Comparison of ENCODE assay signal across 8 cellular contexts in genomic region chr22:20130319-20130718, GRCh38. TPM values are rescaled to one million over a fixed set of nuclear protein-coding genes. Genes with fewer than 3 reads are reported as not detected.
DNase-seq lines count a peak whose midpoint lies in the region; ATAC-seq, FAIRE-seq and TF ChIP-seq lines count a peak whose summit lies in the region.

No MANE protein-coding gene starts in this region.

- TF ChIP-seq EP300 in ovary (IDR thresholded peaks at IDR 0.05), result no peak

- H3K27ac Mint-ChIP-seq in memory B cell, result peak overlapping the region; percentile 58

- H3K9me3 ChIP-seq in HCT116 (ENCODE audit: control insufficient read depth in 1 of 2, insufficient read depth in 1 of 2, low read depth in 1 of 2, low read length in 2 of 2) (no peaks in the 10 kb centered on the region), ovary (no peaks in the 10 kb centered on the region)

- no peaks in the 10 kb centered on the region for H3K27me3 Mint-ChIP-seq in activated T-cell treated with anti-CD3 and anti-CD28 coated beads, Interleukin-2, amount 50 U/mL, for 4 hours (ENCODE audit: low read depth)
- H3K27me3 Mint-ChIP-seq in memory B cell, result no peaks in the 10 kb centered on the region

- H3K36me3 Mint-ChIP-seq in activated T-cell treated with anti-CD3 and anti-CD28 coated beads, Interleukin-2, amount 50 U/mL, for 4 hours (ENCODE audit: insufficient read depth), result peaks cover 13% of the 10 kb centered on the region
- peaks cover 5% of the 10 kb centered on the region for H3K36me3 Mint-ChIP-seq in memory B cell

- H3K4me3 ChIP-seq in HCT116 (replicated peaks in 1 of 2; ENCODE audit: low read depth in 1 of 2, low read length in 2 of 2) (no peak overlapping the region), ovary (no peak overlapping the region)

- H3K27ac ChIP-seq in 22Rv1 (peak overlapping the region; percentile 74), HCT116 (ENCODE audit: low read depth, low read length) (peak overlapping the region; percentile 96), ovary (peak overlapping the region in 1 of 2 donors; percentile 94)

- CTCF ChIA-PET in HCT116 (lab: Charles Lee), result interaction anchor here (0.6 to 1.2 kb wide), 4 partner anchors 76 to 177 kb away, joined by 3 read pairs; no protein-coding TSS in a partner anchor

- H3K4me1 ChIP-seq in HCT116 (ENCODE audit: control insufficient read depth in 1 of 2, insufficient read depth in 2 of 2, low read length in 2 of 2) (peaks cover 16 to 33% of the 10 kb centered on the region in 2 experiments; a peak in 3 of 4 replicates), ovary (ENCODE audit: insufficient read depth) (peaks cover 6% of the 10 kb centered on the region)

- H2AFZ ChIP-seq in HCT116 (ENCODE audit: low read depth, low read length, poor library complexity, severe bottlenecking), result no peak overlapping the region

- H3K9me3 Mint-ChIP-seq in activated T-cell treated with anti-CD3 and anti-CD28 coated beads, Interleukin-2, amount 50 U/mL, for 4 hours, result no peaks in the 10 kb centered on the region
- no peaks in the 10 kb centered on the region for H3K9me3 Mint-ChIP-seq in memory B cell

- intact Hi-C loops in HCT116 (cut with micrococcal nuclease) (no loop called here), ovary (cut with DNase I) (loop anchor here in 1 of 4 donors (10.0 kb wide), 1 partner anchor 64 kb away; no protein-coding TSS in a partner anchor)

- RAD21 ChIA-PET in HCT116 (lab: Charles Lee; ENCODE audit: low non-redundant PET in 1 of 2, low total read pairs in 2 of 2, uncharacterized antibody in 2 of 2, unreplicated experiment in 2 of 2), result no interaction called here

- H4K20me1 ChIP-seq in HCT116 (ENCODE audit: insufficient read depth), result no peaks in the 10 kb centered on the region

- H3K9me2 ChIP-seq in HCT116 (ENCODE audit: insufficient read depth), result no peaks in the 10 kb centered on the region

- H3K4me3 Mint-ChIP-seq in activated T-cell treated with anti-CD3 and anti-CD28 coated beads, Interleukin-2, amount 50 U/mL, for 4 hours, result peak overlapping the region; percentile 64
- H3K4me3 Mint-ChIP-seq in memory B cell, result peak overlapping the region; percentile 82

- H3K9ac ChIP-seq in HCT116 (ENCODE audit: low read length), result no peak overlapping the region

- H3K79me2 ChIP-seq in HCT116 (ENCODE audit: insufficient read depth, low read length), result peaks cover 35% of the 10 kb centered on the region

- no peak for TF ChIP-seq POLR2A in HCT116 (IDR thresholded peaks at IDR 0.05; ENCODE audit: borderline replicate concordance, extremely low read depth, insufficient read depth, insufficient read length)
- TF ChIP-seq POLR2A in ovary (IDR thresholded peaks at IDR 0.05), result no peak
- no peak for TF ChIP-seq POLR2A in H54 (IDR thresholded peaks at IDR 0.05; ENCODE audit: low read depth, low read length)

- peaks cover 30% of the 10 kb centered on the region for H3K4me1 Mint-ChIP-seq in activated T-cell treated with anti-CD3 and anti-CD28 coated beads, Interleukin-2, amount 50 U/mL, for 4 hours (ENCODE audit: low read depth)
- peaks cover 10% of the 10 kb centered on the region for H3K4me1 Mint-ChIP-seq in memory B cell

- H3K36me3 ChIP-seq in HCT116 (ENCODE audit: control insufficient read depth in 1 of 2, insufficient read depth in 2 of 2, low read length in 2 of 2) (peaks cover 8 to 13% of the 10 kb centered on the region in 2 experiments; a peak in 3 of 4 replicates), ovary (no peaks in the 10 kb centered on the region)

- POLR2A ChIA-PET in HCT116 (lab: Charles Lee), result no interaction called here

- no peak for FAIRE-seq in H54 (lab: Jason Lieb, UNC)

- ATAC-seq in HCT116 (0 out of 2 replicates have a peak, but pooled peaks have one; percentile 9), memory B cell (ENCODE audit: low read depth) (peak; percentile 12), HG03460 (IDR thresholded peaks at IDR 0.05; ENCODE audit: unreplicated experiment) (no peak)
- ATAC-seq in activated T-cell treated with anti-CD3 and anti-CD28 coated beads, Interleukin-2, amount 50 U/mL, for 4 hours, result no peak

- H3K4me2 ChIP-seq in HCT116 (ENCODE audit: low read length), result peak overlapping the region; percentile 86

- whole genome bisulfite sequencing in ovary, 3 donors, result 67 to 77% (median 75%) methylated on average over 3 of the region's 3 CpGs

- no peak for TF ChIP-seq RAD21 in HCT116 (IDR thresholded peaks at IDR 0.05; ENCODE audit: low read depth)

- H3K27me3 ChIP-seq in HCT116 (ENCODE audit: insufficient read depth, low read length) (no peaks in the 10 kb centered on the region), ovary (no peaks in the 10 kb centered on the region)

- peak; percentile 50 for TF ChIP-seq CTCF in 22Rv1 (IDR thresholded peaks at IDR 0.05)
- peak in 2 of 3 experiments; percentile 28; a peak in 3 of 6 replicates for TF ChIP-seq CTCF in HCT116 (IDR thresholded peaks at IDR 0.05 in 2 of 3, conservative IDR thresholded peaks at IDR 0.05 in 1 of 3; ENCODE audit: borderline replicate concordance in 1 of 3, insufficient read depth in 1 of 3, low read depth in 2 of 3, low read length in 2 of 3)
- TF ChIP-seq CTCF in ovary (IDR thresholded peaks at IDR 0.05), result no peak

- no TSS peak for BruUV-seq in HCT116 (replicated peaks; lab: Mats Ljungman, UMichigan)

- DNase-seq in HCT116 (ENCODE audit: low read depth, low spot score) (no peak), memory B cell (ENCODE audit: low spot score in 2 of 2) (no peak), ovary (no peak), H54 (ENCODE audit: insufficient read length, low spot score) (no peak)
- no peak for DNase-seq in activated T-cell treated with anti-CD3 and anti-CD28 coated beads, Interleukin-2, amount 50 U/mL, for 4 hours
- no peak for DNase-seq in stimulated activated CD4-positive, alpha-beta T cell treated with anti-CD3 and anti-CD28 coated beads, Interleukin-4, amount 100 ng/mL, for 4 hours

TF ChIP-seq in HCT116, 20 proteins besides CTCF, POLR2A, EP300 and RAD21 (continues in another document):
- no peak for TF ChIP-seq ZFX (IDR thresholded peaks at IDR 0.05)
- TF ChIP-seq ZBTB33 (IDR thresholded peaks at IDR 0.05; ENCODE audit: extremely low read depth, insufficient replicate concordance, low read length), result no peak
- no peak for TF ChIP-seq YY1 (IDR thresholded peaks at IDR 0.05; ENCODE audit: extremely low read depth, insufficient replicate concordance, low read depth, low read length)
- TF ChIP-seq CEBPB (IDR thresholded peaks at IDR 0.05; ENCODE audit: low read depth), result no peak
- TF ChIP-seq EGR1 (IDR thresholded peaks at IDR 0.05; ENCODE audit: low read depth), result no peak
- no peak for TF ChIP-seq MAX (IDR thresholded peaks at IDR 0.05)
- no peak for TF ChIP-seq JUND (IDR thresholded peaks at IDR 0.05)
- no peak for TF ChIP-seq FOSL1 (IDR thresholded peaks at IDR 0.05; ENCODE audit: low read depth)
- TF ChIP-seq POLR2AphosphoS5 (IDR thresholded peaks at IDR 0.05; ENCODE audit: low read depth, low read length), result no peak
- no peak for TF ChIP-seq EZH2 (IDR thresholded peaks at IDR 0.05)

RNA-seq across cellular contexts. Expression of gene ZDHHC8, which starts 1.3 kb away (rescaled TPM):
- total RNA-seq in HCT116 (2021; ENCODE audit: unreplicated experiment) (89.3 TPM), ovary (10 to 100 TPM; 13.7 to 77.4 (median 60.9) TPM)
- 46.9 and 49.5 TPM in 2 replicates for polyA plus RNA-seq in HCT116 (2012)
- 10 to 100 TPM; 88.2 to 99.5 (median 89.5) TPM for total RNA-seq in activated T-cell treated with anti-CD3 and anti-CD28 coated beads, Interleukin-2, amount 50 U/mL, for 4 hours
- polyA plus RNA-seq in ovary, result 10 to 100 TPM in 1 of 2 donors, 1 to 10 TPM in 1; 5.1 to 34.8 TPM

RNA-seq across cellular contexts. Expression of gene TRMT2A, which starts 13.3 kb away (rescaled TPM):
- total RNA-seq in HCT116 (2021; ENCODE audit: unreplicated experiment) (67.3 TPM), ovary (10 to 100 TPM; 35.6 to 59.7 (median 50.1) TPM)
- 43.8 and 47.9 TPM in 2 replicates for polyA plus RNA-seq in HCT116 (2012)
- 100 to 1,000 TPM; 143 to 161 (median 146) TPM for total RNA-seq in activated T-cell treated with anti-CD3 and anti-CD28 coated beads, Interleukin-2, amount 50 U/mL, for 4 hours
- 10 to 100 TPM in 1 of 2 donors, 1 to 10 TPM in 1; 2.8 to 44.1 TPM for polyA plus RNA-seq in ovary

RNA-seq across cellular contexts. Expression of gene RANBP1, which starts 14.4 kb away (rescaled TPM):
- total RNA-seq in HCT116 (2021; ENCODE audit: unreplicated experiment) (351 TPM), ovary (100 to 1,000 TPM in 2 of 7 donors, 10 to 100 TPM in 5; 62.8 to 198 (median 82.8) TPM)
- 240 and 283 TPM in 2 replicates for polyA plus RNA-seq in HCT116 (2012)
- 100 to 1,000 TPM; 453 to 533 (median 503) TPM for total RNA-seq in activated T-cell treated with anti-CD3 and anti-CD28 coated beads, Interleukin-2, amount 50 U/mL, for 4 hours
- polyA plus RNA-seq in ovary, result 10 to 100 TPM; 79.9 to 80.2 TPM

RNA-seq across cellular contexts. Expression of gene CCDC188, which starts 20.5 kb away (rescaled TPM):
- total RNA-seq in HCT116 (2021; ENCODE audit: unreplicated experiment), result not detected
- polyA plus RNA-seq in HCT116 (2012), result 0.24 and 0.26 TPM in 2 replicates
- total RNA-seq in activated T-cell treated with anti-CD3 and anti-CD28 coated beads, Interleukin-2, amount 50 U/mL, for 4 hours, result not detected
- 1 to 10 TPM in 1 of 7 donors, under 1 TPM in 6; 0.27 to 1.1 (median 0.36) TPM for total RNA-seq in ovary
- polyA plus RNA-seq in ovary, result under 1 TPM in 1 of 2 donors, not detected in 1; 0.74 TPM

RNA-seq across cellular contexts. Expression of gene DGCR8, which starts 50.3 kb away (rescaled TPM):
- total RNA-seq in HCT116 (2021; ENCODE audit: unreplicated experiment) (43.8 TPM), ovary (10 to 100 TPM; 15.9 to 46.5 (median 40.1) TPM)
- polyA plus RNA-seq in HCT116 (2012), result 24.2 and 25.3 TPM in 2 replicates
- 10 to 100 TPM; 56.2 to 65.3 (median 60.9) TPM for total RNA-seq in activated T-cell treated with anti-CD3 and anti-CD28 coated beads, Interleukin-2, amount 50 U/mL, for 4 hours
- 10 to 100 TPM; 17.2 to 21.4 TPM for polyA plus RNA-seq in ovary

Comparison
In these comparisons a context has a peak if more than half of its experiments do, and no peak if none do; other contexts are left out.
1. CTCF ChIP-seq: peak in 22Rv1 (single experiment) and HCT116 (2 of 3); none in ovary (0 of 3).
2. ATAC-seq: peak in HCT116 (single experiment) and memory B cell (single experiment); none in activated T-cell treated with anti-CD3 and anti-CD28 coated beads, Interleukin-2, amount 50 U/mL, for 4 hours (0 of 2) and HG03460 (single experiment).